In genomic region chr6:12348530-12349511, GRCh38 we compare ENCODE assay signal across 14 cellular contexts. TPM values are rescaled to one million over a fixed set of nuclear protein-coding genes. Genes with fewer than 3 reads are reported as not detected.
A peak's percentile ranks its signal among the peaks of the same experiment; 100 is the strongest.
DNase-seq lines count a peak whose midpoint lies in the region; ATAC-seq and TF ChIP-seq lines count a peak whose summit lies in the region.
"Had no signal": no experiment of that assay in that cellular context is flagged by ENCODE, and none has a peak within 500 bp of the region (broad histone marks: within the 10 kb centered on the region; RNA-seq: fewer than 3 reads in every experiment).

No MANE protein-coding gene starts in this region.

- H3K36me3 Mint-ChIP-seq in stimulated activated effector memory CD8-positive, alpha-beta T cell treated with anti-CD3 and anti-CD28 coated beads, Interleukin-12 subunit alpha, Interleukin-12 subunit beta, amount 100 ng/mL, for 72 hours = peaks cover 7% of the 10 kb centered on the region

- no peak overlapping the region for H3K27ac Mint-ChIP-seq in stimulated activated effector memory CD8-positive, alpha-beta T cell treated with anti-CD3 and anti-CD28 coated beads, Interleukin-12 subunit alpha, Interleukin-12 subunit beta, amount 100 ng/mL, for 72 hours
- H3K27ac Mint-ChIP-seq: activated naive CD8-positive, alpha-beta T cell; CD8-positive, alpha-beta memory T cell had no signal

- POLR2A ChIA-PET in AG04450 (lab: Yijun Ruan, JAX) = no interaction called here

- H3K27me3 ChIP-seq in AG04450 (ENCODE audit: control insufficient read depth, insufficient read depth, low read length) (no peaks in the 10 kb centered on the region), mucosa of rectum (ENCODE audit: control insufficient read depth in 2 of 2, insufficient read depth in 2 of 2, low read length in 2 of 2) (no peaks in the 10 kb centered on the region)
- H3K27me3 ChIP-seq: uterus had no signal

- TF ChIP-seq CTCF in AG04450 (IDR thresholded peaks at IDR 0.05; ENCODE audit: low read depth, low read length) (no peak), choroid plexus epithelial cell (conservative IDR thresholded peaks at IDR 0.05; ENCODE audit: low read depth, low read length) (no peak)

- no peaks in the 10 kb centered on the region for H3K36me3 ChIP-seq in mucosa of rectum (ENCODE audit: control insufficient read depth in 2 of 2, insufficient read depth in 2 of 2, low read length in 2 of 2)
- H3K36me3 ChIP-seq: gastroesophageal sphincter, uterus had no signal

- H3K27ac ChIP-seq in AG04450 (ENCODE audit: low read depth, low read length) = peak overlapping the region; percentile 39
- H3K27ac ChIP-seq in mucosa of rectum (ENCODE audit: low read depth in 2 of 2, low read length in 2 of 2) = peak overlapping the region; percentile 61 to 71
- H3K27ac ChIP-seq: gastroesophageal sphincter, uterus had no signal

- H3K9me3 ChIP-seq in AG04450 (ENCODE audit: control insufficient read depth, insufficient read depth, low read length) = peaks cover 7% of the 10 kb centered on the region
- no peaks in the 10 kb centered on the region for H3K9me3 ChIP-seq in mucosa of rectum (ENCODE audit: control insufficient read depth in 2 of 2, low read length in 2 of 2)
- H3K9me3 ChIP-seq: uterus had no signal

- H3K4me3 ChIP-seq in AG04450 (ENCODE audit: low read depth, low read length) (no peak overlapping the region), choroid plexus epithelial cell (ENCODE audit: low read depth, low read length) (no peak overlapping the region), mucosa of rectum (ENCODE audit: low read length in 2 of 2) (peak overlapping the region in 1 of 2 donors; percentile 25)
- H3K4me3 ChIP-seq: gastroesophageal sphincter, K562, uterus had no signal

- peaks cover 27 to 40% of the 10 kb centered on the region in 2 donors for H3K4me1 ChIP-seq in mucosa of rectum (ENCODE audit: control insufficient read depth in 2 of 2, insufficient read depth in 2 of 2, low read length in 2 of 2)
- H3K4me1 ChIP-seq: gastroesophageal sphincter, uterus had no signal

- H3K9me3 Mint-ChIP-seq in stimulated activated effector memory CD8-positive, alpha-beta T cell treated with anti-CD3 and anti-CD28 coated beads, Interleukin-12 subunit alpha, Interleukin-12 subunit beta, amount 100 ng/mL, for 72 hours = peaks cover 6% of the 10 kb centered on the region

- ATAC-seq in stimulated activated effector memory CD8-positive, alpha-beta T cell treated with anti-CD3 and anti-CD28 coated beads, Interleukin-12 subunit alpha, Interleukin-12 subunit beta, amount 100 ng/mL, for 72 hours = no peak
- ATAC-seq: gastroesophageal sphincter, K562 had no signal

- DNase-seq in AG04450 (ENCODE audit: low read depth, low spot score) = peak; percentile 49
- DNase-seq in LHCN-M2 (ENCODE audit: low read depth) = peak; percentile 89
- peak; percentile 88 for DNase-seq in choroid plexus epithelial cell (ENCODE audit: low read depth)
- DNase-seq in stimulated activated effector memory CD8-positive, alpha-beta T cell treated with anti-CD3 and anti-CD28 coated beads, Interleukin-12 subunit alpha, Interleukin-12 subunit beta, amount 100 ng/mL, for 72 hours (ENCODE audit: low spot score in 2 of 2) = no peak
- no peak for DNase-seq in NCI-H2171 treated with DMSO at 0.1 percent for 48 hours (lab: John Stamatoyannopoulos, UW)
- no peak for DNase-seq in NOMO-1 (lab: John Stamatoyannopoulos, UW; ENCODE audit: unreplicated experiment in 2 of 2)
- DNase-seq in DMS79 treated with DMSO at 0.1 percent for 48 hours (lab: John Stamatoyannopoulos, UW) = no peak
- DNase-seq: CD8-positive, alpha-beta memory T cell; naive B cell; uterus had no signal

- H3K9ac ChIP-seq in mucosa of rectum (ENCODE audit: low read depth in 1 of 2, low read length in 2 of 2) = no peak overlapping the region

- no peak overlapping the region for H3K4me3 Mint-ChIP-seq in stimulated activated effector memory CD8-positive, alpha-beta T cell treated with anti-CD3 and anti-CD28 coated beads, Interleukin-12 subunit alpha, Interleukin-12 subunit beta, amount 100 ng/mL, for 72 hours
- H3K4me3 Mint-ChIP-seq: activated naive CD8-positive, alpha-beta T cell; CD8-positive, alpha-beta memory T cell; naive B cell had no signal

- CTCF ChIA-PET in AG04450 (lab: Charles Lee) = interaction anchor here (0.7 to 1.0 kb wide), 2 partner anchors 254 to 760 kb away, joined by 3 to 6 read pairs; no protein-coding TSS in a partner anchor

- H3K4me1 Mint-ChIP-seq in stimulated activated effector memory CD8-positive, alpha-beta T cell treated with anti-CD3 and anti-CD28 coated beads, Interleukin-12 subunit alpha, Interleukin-12 subunit beta, amount 100 ng/mL, for 72 hours = no peaks in the 10 kb centered on the region
- H3K4me1 Mint-ChIP-seq: CD8-positive, alpha-beta memory T cell; naive B cell had no signal

RNA-seq across cellular contexts. Expression of gene EDN1, which starts 58.7 kb away (rescaled TPM):
- 1.7 and 2.1 TPM in 2 replicates for polyA plus RNA-seq in AG04450 (2011; rRNA removed)
- polyA minus RNA-seq in AG04450 (2011; rRNA and poly(A)+ RNA removed) = 2.1 and 2.2 TPM in 2 replicates
- total RNA-seq in LHCN-M2 (2014; rRNA removed) = 0.98 and 2.8 TPM in 2 replicates
- polyA plus RNA-seq in LHCN-M2 (2012) = 21.9 TPM
- total RNA-seq: K562 had no signal
- polyA plus RNA-seq: CD8-positive, alpha-beta memory T cell had no signal

Comparison
In these comparisons a context has a peak if more than half of its experiments do, and no peak if none do; other contexts are left out.
1. DNase-seq: peak in AG04450 (single experiment), LHCN-M2 (single experiment) and choroid plexus epithelial cell (single experiment); none in stimulated activated effector memory CD8-positive, alpha-beta T cell treated with anti-CD3 and anti-CD28 coated beads, Interleukin-12 subunit alpha, Interleukin-12 subunit beta, amount 100 ng/mL, for 72 hours (0 of 2), NCI-H2171 treated with DMSO at 0.1 percent for 48 hours (single experiment), NOMO-1 (0 of 2) and DMS79 treated with DMSO at 0.1 percent for 48 hours (single experiment).